In the genomic region with DNA sequence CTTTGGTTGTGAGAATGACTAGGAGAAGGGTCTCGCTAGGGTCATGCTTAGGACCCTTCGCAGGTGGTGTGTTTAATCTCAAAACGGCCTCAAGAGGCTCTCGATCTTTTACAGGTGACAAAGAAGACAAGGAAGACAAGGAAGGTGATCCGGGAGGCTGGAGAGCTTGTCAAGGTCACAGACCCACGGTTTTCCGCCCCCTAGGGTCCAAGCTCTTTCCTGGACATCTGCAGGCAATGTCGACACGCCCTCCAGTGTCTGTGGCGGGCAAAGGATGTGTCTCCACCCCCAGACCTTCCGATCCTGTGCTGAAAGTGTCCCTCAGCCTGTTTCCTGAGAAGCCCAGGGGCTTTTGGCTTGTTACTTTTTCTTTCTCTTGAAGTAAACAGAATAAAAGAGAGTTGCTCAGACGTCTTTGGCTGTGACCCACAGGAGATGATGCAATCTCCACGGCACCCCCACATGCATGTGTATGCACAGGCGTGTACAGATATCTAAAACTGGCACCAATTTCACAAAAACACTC, we compare ENCODE assay signal across 8 cellular contexts.
DNase-seq lines count a peak whose midpoint lies in the region; ATAC-seq and TF ChIP-seq lines count a peak whose summit lies in the region.

No MANE protein-coding gene starts in this region.

- H3K4me3 ChIP-seq in astrocyte of the cerebellum (ENCODE audit: low read depth, low read length): no peak overlapping the region
- no peak overlapping the region for H3K4me3 ChIP-seq in skeletal muscle cell (ENCODE audit: low read depth, low read length)

- peak overlapping the region; percentile 2; the same call in 1 of the 2 replicates for H3K9ac ChIP-seq in ES-I3 (ENCODE audit: low read depth, low read length)

- H3K9me3 ChIP-seq in ES-I3 (ENCODE audit: control insufficient read depth, insufficient read depth, low read length): no peaks in the 10 kb centered on the region; the same call in 1 of the 2 replicates
- H3K9me3 ChIP-seq in T-helper 17 cell (ENCODE audit: control insufficient read depth, low read length, poor library complexity, severe bottlenecking): no peaks in the 10 kb centered on the region

- TF ChIP-seq CTCF in LNCAP (IDR thresholded peaks at IDR 0.05) (peak; percentile 61), astrocyte of the cerebellum (IDR thresholded peaks at IDR 0.05; ENCODE audit: low read depth, low read length, missing control alignments) (peak; percentile 74)

- ATAC-seq in GM21825 (IDR thresholded peaks at IDR 0.05; ENCODE audit: unreplicated experiment) (peak; percentile 63), T-helper 17 cell (peak; percentile 82)

- DNase-seq in T-helper 17 cell (peak; percentile 39 to 56 (median 55)), astrocyte of the cerebellum (ENCODE audit: low read depth) (peak; percentile 18), hypothalamus (lab: John Stamatoyannopoulos, UW) (peak in 39 of 51 donors; percentile 5 to 80 (median 45)), skeletal muscle cell (ENCODE audit: low read depth) (peak; percentile 62), GOT3 (lab: John Stamatoyannopoulos, UW) (no peak)

- H3K4me1 Mint-ChIP-seq in T-helper 17 cell: peaks cover 53% of the 10 kb centered on the region

- no peaks in the 10 kb centered on the region for H3K27me3 Mint-ChIP-seq in T-helper 17 cell

- no peaks in the 10 kb centered on the region for H3K36me3 ChIP-seq in ES-I3 (ENCODE audit: insufficient read depth, low read length)

- H3K36me3 Mint-ChIP-seq in T-helper 17 cell (ENCODE audit: low read depth): no peaks in the 10 kb centered on the region

- peak overlapping the region; percentile 90 for H3K4me3 Mint-ChIP-seq in T-helper 17 cell

- H3K27ac Mint-ChIP-seq in T-helper 17 cell: peak overlapping the region; percentile 99

- in situ Hi-C loops in astrocyte of the cerebellum (cut with HindIII; ENCODE audit: low sequenced_read_pairs): no loop called here

- H3K4me1 ChIP-seq in ES-I3 (ENCODE audit: insufficient read depth, low read length): peaks cover 12% of the 10 kb centered on the region; the same call in 1 of the 2 replicates
